8 cellular contexts compared by ENCODE assay signal in genomic region chr22:45577746-45578523, GRCh38.
DNase-seq lines count a peak whose midpoint lies in the region; ATAC-seq and TF ChIP-seq lines count a peak whose summit lies in the region.

No MANE protein-coding gene starts in this region.

- H3K27ac ChIP-seq in Karpas-422 (ENCODE audit: low read length) (no peak overlapping the region), foreskin keratinocyte (no peak overlapping the region), suprapubic skin (no peak overlapping the region)

- no peaks in the 10 kb centered on the region for H3K9me3 ChIP-seq in Karpas-422 (ENCODE audit: low read length)
- no peaks in the 10 kb centered on the region for H3K9me3 ChIP-seq in suprapubic skin

- no peaks in the 10 kb centered on the region for H3K79me2 ChIP-seq in Karpas-422 (ENCODE audit: low read length)

- H3K36me3 Mint-ChIP-seq in activated T-helper 17 cell treated with anti-CD3 and anti-CD28 coated beads, Interleukin-2, amount 50 U/mL, for 72 hours (ENCODE audit: low read depth) = no peaks in the 10 kb centered on the region

- H3K4me1 ChIP-seq in Karpas-422 (ENCODE audit: low read length) (peaks cover 16% of the 10 kb centered on the region), foreskin keratinocyte (no peaks in the 10 kb centered on the region), suprapubic skin (peaks cover 20% of the 10 kb centered on the region)

- H3K27me3 ChIP-seq in Karpas-422 (ENCODE audit: low read length) = no peaks in the 10 kb centered on the region
- no peaks in the 10 kb centered on the region for H3K27me3 ChIP-seq in foreskin keratinocyte
- peaks cover 10% of the 10 kb centered on the region for H3K27me3 ChIP-seq in suprapubic skin

- peak; percentile 96 for TF ChIP-seq CTCF in foreskin keratinocyte (conservative IDR thresholded peaks at IDR 0.05)
- TF ChIP-seq CTCF in suprapubic skin (IDR thresholded peaks at IDR 0.05) = peak; percentile 80 to 86

- 0 out of 2 replicates have a peak, but pooled peaks cover 4% of the 10 kb centered on the region for H4K20me1 ChIP-seq in Karpas-422 (ENCODE audit: insufficient read depth, low read depth, low read length)

- no peaks in the 10 kb centered on the region for H3K36me3 ChIP-seq in Karpas-422 (ENCODE audit: insufficient read depth, low read length)
- peaks cover 27% of the 10 kb centered on the region for H3K36me3 ChIP-seq in suprapubic skin

- no peak for TF ChIP-seq EP300 in suprapubic skin (IDR thresholded peaks at IDR 0.05)

- H2AFZ ChIP-seq in Karpas-422 (ENCODE audit: low read length) = no peak overlapping the region

- no peak overlapping the region for H3K4me3 ChIP-seq in Karpas-422 (ENCODE audit: low read length)
- H3K4me3 ChIP-seq in suprapubic skin = no peak overlapping the region

- H3K9me2 ChIP-seq in Karpas-422 (replicated peaks; ENCODE audit: insufficient read depth, low read length) = no peaks in the 10 kb centered on the region

- DNase-seq in DMS 273 (lab: John Stamatoyannopoulos, UW; ENCODE audit: unreplicated experiment) (peak; percentile 91), Karpas-422 (peak; percentile 91), RPMI8226 (peak; percentile 82), foreskin keratinocyte (peak; percentile 22 to 44), occipital lobe (lab: John Stamatoyannopoulos, UW) (peak; percentile 73), suprapubic skin (ENCODE audit: low spot score in 2 of 2) (peak; percentile 86 to 91)

- peak; percentile 75 for ATAC-seq in activated T-helper 17 cell treated with anti-CD3 and anti-CD28 coated beads, Interleukin-2, amount 50 U/mL, for 72 hours (replicated peaks)
- ATAC-seq in foreskin keratinocyte (peak; percentile 53), HG02973 (IDR thresholded peaks at IDR 0.05; ENCODE audit: unreplicated experiment) (no peak)

- whole genome bisulfite sequencing in suprapubic skin = 29% methylated on average over 14 of the region's 27 CpGs

- no peak overlapping the region for H3K4me3 Mint-ChIP-seq in activated T-helper 17 cell treated with anti-CD3 and anti-CD28 coated beads, Interleukin-2, amount 50 U/mL, for 72 hours

- peaks cover 5% of the 10 kb centered on the region for H3K4me1 Mint-ChIP-seq in activated T-helper 17 cell treated with anti-CD3 and anti-CD28 coated beads, Interleukin-2, amount 50 U/mL, for 72 hours

- no peak for TF ChIP-seq POLR2A in suprapubic skin (IDR thresholded peaks at IDR 0.05)

- H3K27me3 Mint-ChIP-seq in activated T-helper 17 cell treated with anti-CD3 and anti-CD28 coated beads, Interleukin-2, amount 50 U/mL, for 72 hours = peaks cover 3% of the 10 kb centered on the region

- H3K27ac Mint-ChIP-seq in activated T-helper 17 cell treated with anti-CD3 and anti-CD28 coated beads, Interleukin-2, amount 50 U/mL, for 72 hours = no peak overlapping the region

- H3K9ac ChIP-seq in Karpas-422 (ENCODE audit: low read length) = no peak overlapping the region

- no peak overlapping the region for H3K4me2 ChIP-seq in Karpas-422 (ENCODE audit: low read depth, low read length, poor library complexity, severe bottlenecking)

- H3K9me3 Mint-ChIP-seq in activated T-helper 17 cell treated with anti-CD3 and anti-CD28 coated beads, Interleukin-2, amount 50 U/mL, for 72 hours = no peaks in the 10 kb centered on the region

Comparison
In these comparisons a context has a peak if more than half of its experiments do, and no peak if none do; other contexts are left out.
1. DNase-seq: peak in every context shown above with its lines; median percentile 91 in DMS 273; 91 in Karpas-422; 88 in suprapubic skin; 82 in RPMI8226; 73 in occipital lobe; 33 in foreskin keratinocyte.